17 cellular contexts compared by ENCODE assay signal in the genomic region with DNA sequence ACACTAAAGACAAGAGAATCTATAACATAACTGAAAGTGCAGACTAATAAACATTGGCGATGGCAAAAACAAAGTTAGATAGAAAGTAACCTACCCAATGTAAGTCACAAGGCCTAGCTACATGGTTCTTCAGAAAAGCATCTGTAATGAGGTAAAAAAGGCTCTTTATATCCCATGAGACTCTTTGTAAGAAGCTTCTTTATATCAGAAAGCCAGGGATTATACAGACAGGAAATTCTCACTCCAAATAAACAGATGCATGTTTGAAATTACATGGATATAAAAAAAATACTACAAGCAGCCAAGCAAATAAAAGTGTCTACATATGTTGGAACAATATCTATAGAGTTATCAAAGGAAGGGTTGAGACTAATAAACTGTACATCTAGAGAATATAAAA.
DNase-seq lines count a peak whose midpoint lies in the region; ATAC-seq, FAIRE-seq and TF ChIP-seq lines count a peak whose summit lies in the region.
"Had no signal": no experiment of that assay in that cellular context is flagged by ENCODE, and none has a peak within 500 bp of the region (broad histone marks: within the 10 kb centered on the region; RNA-seq: fewer than 3 reads in every experiment).

No MANE protein-coding gene starts in this region.

- ATAC-seq in GM21723 (IDR thresholded peaks at IDR 0.05; ENCODE audit: unreplicated experiment) = no peak
- ATAC-seq: CD8-positive, alpha-beta T cell; GM12878 had no signal

- no peak for FAIRE-seq in GM12892 (lab: Jason Lieb, UNC)
- FAIRE-seq: GM12878, GM18507, H54 had no signal

- no peak for TF ChIP-seq POLR2A in GM12892 (IDR thresholded peaks at IDR 0.05; ENCODE audit: low read depth, low read length)

- peak; percentile 50 for DNase-seq in COLO829 (ENCODE audit: low spot score)
- DNase-seq in SK-MEL-5 (ENCODE audit: low read depth, low spot score) = peak; percentile 55
- DNase-seq in foreskin melanocyte = peak; percentile 29
- no peak for DNase-seq in activated CD4-positive, alpha-beta T cell treated with anti-CD3 and anti-CD28 coated beads, Interleukin-2, amount 50 U/mL, for 1 hour
- DNase-seq in GM12892 (ENCODE audit: insufficient read length) = no peak
- DNase-seq: CD4-positive, CD25-positive, alpha-beta regulatory T cell; CD8-positive, alpha-beta T cell; DMS 273 treated with DMSO at 0.1 percent for 48 hours; DMS79; EL; GDM1; GOT3; HFFc6 had no signal

- in situ Hi-C loops in SK-MEL-5 (cut with HindIII; ENCODE audit: low pct_unique_long_range_greater_than_20kb, low sequenced_read_pairs) = no loop called here

Comparison
In these comparisons a context has a peak if more than half of its experiments do, and no peak if none do; other contexts are left out.
1. DNase-seq: peak in COLO829 (single experiment), SK-MEL-5 (single experiment) and foreskin melanocyte (single experiment); none in activated CD4-positive, alpha-beta T cell treated with anti-CD3 and anti-CD28 coated beads, Interleukin-2, amount 50 U/mL, for 1 hour (single experiment) and GM12892 (single experiment).